In the genomic region with DNA sequence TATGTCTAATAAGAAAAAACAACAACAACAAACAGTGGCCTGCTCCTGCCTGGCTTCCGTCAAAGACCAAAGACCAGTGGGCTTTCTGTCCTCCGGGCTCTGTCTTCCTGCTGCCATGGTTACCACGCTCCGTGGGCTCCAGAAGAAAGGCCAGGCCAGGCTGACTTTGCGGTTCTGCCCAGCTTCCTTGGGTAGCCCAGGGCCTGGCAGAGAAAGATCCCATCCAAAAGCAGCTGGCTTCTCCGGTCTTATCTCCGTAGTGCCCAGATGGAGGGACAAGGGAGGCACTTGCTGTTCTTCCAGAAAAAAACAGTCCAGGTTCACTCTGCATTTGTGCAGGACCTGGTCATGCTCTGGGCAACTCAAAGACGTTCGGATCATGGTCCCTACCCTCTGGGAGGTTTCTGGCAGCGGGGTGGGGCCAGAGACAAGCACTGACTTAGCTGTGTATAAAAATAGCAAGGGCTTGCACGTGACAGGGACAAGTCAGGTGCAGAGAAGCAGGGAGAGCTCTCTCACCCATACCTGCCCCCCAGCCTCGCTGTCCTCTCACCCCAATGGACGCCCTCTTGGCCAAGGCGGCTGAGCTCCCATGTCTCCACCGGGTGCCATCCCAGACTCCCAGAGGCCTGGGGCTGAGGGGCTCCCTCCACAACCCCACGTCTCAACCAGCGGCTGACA, we compare ENCODE assay signal across 10 cellular contexts.
A peak's percentile ranks its signal among the peaks of the same experiment; 100 is the strongest.
DNase-seq lines count a peak whose midpoint lies in the region; ATAC-seq and TF ChIP-seq lines count a peak whose summit lies in the region.
"Had no signal": no experiment of that assay in that cellular context is flagged by ENCODE, and none has a peak within 500 bp of the region (broad histone marks: within the 10 kb centered on the region; RNA-seq: fewer than 3 reads in every experiment).

No MANE protein-coding gene starts in this region.

- intact Hi-C loops in body of pancreas (cut with DNase I) = no loop called here

- peaks cover 0 to 17% (median 11%) of the 10 kb centered on the region in 11 experiments; a peak in 16 of 22 replicates for H3K9me3 ChIP-seq in BLaER1 treated with 17β-estradiol and CSF1 and Interleukin-3, amounts not matched to agents 10 nM and 100 nM (replicated peaks in 1 of 11)
- no peaks in the 10 kb centered on the region for H3K9me3 ChIP-seq in body of pancreas
- H3K9me3 ChIP-seq in hepatocyte (ENCODE audit: low read depth) = no peaks in the 10 kb centered on the region
- no peaks in the 10 kb centered on the region for H3K9me3 ChIP-seq in parathyroid adenoma (ENCODE audit: control insufficient read depth, low read length)
- H3K9me3 ChIP-seq in HAP-1 = no peaks in the 10 kb centered on the region
- no peaks in the 10 kb centered on the region for H3K9me3 ChIP-seq in smooth muscle cell (replicated peaks; ENCODE audit: low read depth)

- no peaks in the 10 kb centered on the region for H3K27me3 ChIP-seq in BLaER1 treated with 17β-estradiol and CSF1 and Interleukin-3, amounts not matched to agents 10 nM and 100 nM
- H3K27me3 ChIP-seq in body of pancreas (no peaks in the 10 kb centered on the region), hepatocyte (no peaks in the 10 kb centered on the region), parathyroid adenoma (ENCODE audit: control insufficient read depth, insufficient read depth, low read length) (no peaks in the 10 kb centered on the region), HAP-1 (ENCODE audit: low read depth) (no peaks in the 10 kb centered on the region), smooth muscle cell (ENCODE audit: low read depth) (no peaks in the 10 kb centered on the region)

- H2AFZ ChIP-seq in hepatocyte = no peak overlapping the region
- peak overlapping the region; percentile 47 for H2AFZ ChIP-seq in parathyroid adenoma
- no peak overlapping the region for H2AFZ ChIP-seq in smooth muscle cell (ENCODE audit: low read depth)

- peak overlapping the region; percentile 77 to 99 (median 93) for H3K4me2 ChIP-seq in BLaER1 treated with 17β-estradiol and CSF1 and Interleukin-3, amounts not matched to agents 10 nM and 100 nM
- H3K4me2 ChIP-seq in hepatocyte = peak overlapping the region; percentile 35
- H3K4me2 ChIP-seq in parathyroid adenoma (ENCODE audit: low read length) = peak overlapping the region; percentile 69
- H3K4me2 ChIP-seq in smooth muscle cell = no peak overlapping the region

- TF ChIP-seq CTCF in body of pancreas (IDR thresholded peaks at IDR 0.05) (peak in 1 of 7 experiments; percentile 7), hepatocyte (IDR thresholded peaks at IDR 0.05; ENCODE audit: poor library complexity) (no peak), parathyroid adenoma (IDR thresholded peaks at IDR 0.05) (no peak), smooth muscle cell (IDR thresholded peaks at IDR 0.05; ENCODE audit: borderline replicate concordance, insufficient read depth, poor library complexity, severe bottlenecking) (no peak)

- DNase-seq in body of pancreas = peak in 3 of 4 donors; percentile 50 to 70 (median 63)
- DNase-seq in hepatocyte (ENCODE audit: low spot score) = peak; percentile 83
- DNase-seq in AG08395 (ENCODE audit: low spot score) = no peak
- no peak for DNase-seq in stimulated activated CD8-positive, alpha-beta memory T cell treated with anti-CD3 and anti-CD28 coated beads, Interleukin-4, amount 100 ng/mL, for 48 hours
- DNase-seq in HAP-1 (ENCODE audit: low spot score in 2 of 2) = no peak
- no peak for DNase-seq in smooth muscle cell (lab: John Stamatoyannopoulos, UW; ENCODE audit: unreplicated experiment)
- DNase-seq: GOT3, NCI-H2107 had no signal

- in situ Hi-C loops in HAP-1 (cut with MboI; ENCODE audit: low sequenced_read_pairs) = no loop called here

- H4K20me1 ChIP-seq in BLaER1 treated with 17β-estradiol and CSF1 and Interleukin-3, amounts not matched to agents 10 nM and 100 nM = no peaks in the 10 kb centered on the region
- H4K20me1 ChIP-seq in hepatocyte (ENCODE audit: insufficient read depth, poor library complexity, severe bottlenecking) (no peaks in the 10 kb centered on the region), smooth muscle cell (ENCODE audit: low read depth) (no peaks in the 10 kb centered on the region)

- peaks cover 78 to 84% (median 81%) of the 10 kb centered on the region in 10 experiments for H3K4me1 ChIP-seq in BLaER1 treated with 17β-estradiol and CSF1 and Interleukin-3, amounts not matched to agents 10 nM and 100 nM
- peaks cover 24% of the 10 kb centered on the region for H3K4me1 ChIP-seq in body of pancreas
- peaks cover 54% of the 10 kb centered on the region for H3K4me1 ChIP-seq in hepatocyte (ENCODE audit: insufficient read depth)
- H3K4me1 ChIP-seq in parathyroid adenoma = peaks cover 43% of the 10 kb centered on the region
- H3K4me1 ChIP-seq in HAP-1 = peaks cover 7% of the 10 kb centered on the region
- peaks cover 24% of the 10 kb centered on the region for H3K4me1 ChIP-seq in smooth muscle cell (ENCODE audit: low read depth)

- peak overlapping the region in 10 of 11 experiments; percentile 16 to 54 (median 37); a peak in 16 of 22 replicates for H3K27ac ChIP-seq in BLaER1 treated with 17β-estradiol and CSF1 and Interleukin-3, amounts not matched to agents 10 nM and 100 nM
- H3K27ac ChIP-seq in body of pancreas (peak overlapping the region in 3 of 4 donors; percentile 1 to 9 (median 6)), hepatocyte (peak overlapping the region; percentile 91), parathyroid adenoma (peak overlapping the region; percentile 89), smooth muscle cell (ENCODE audit: low read depth) (no peak overlapping the region)

- no peaks in the 10 kb centered on the region for H3K36me3 ChIP-seq in BLaER1 treated with 17β-estradiol and CSF1 and Interleukin-3, amounts not matched to agents 10 nM and 100 nM
- no peaks in the 10 kb centered on the region for H3K36me3 ChIP-seq in body of pancreas (replicated peaks in 1 of 2; ENCODE audit: insufficient read depth in 1 of 2, low read depth in 2 of 2)
- no peaks in the 10 kb centered on the region for H3K36me3 ChIP-seq in hepatocyte (replicated peaks; ENCODE audit: insufficient read depth, low read depth)
- H3K36me3 ChIP-seq in parathyroid adenoma (ENCODE audit: control insufficient read depth, insufficient read depth, low read length) = no peaks in the 10 kb centered on the region
- no peaks in the 10 kb centered on the region for H3K36me3 ChIP-seq in HAP-1 (replicated peaks)
- H3K36me3 ChIP-seq in smooth muscle cell (ENCODE audit: low read depth) = no peaks in the 10 kb centered on the region

- H3K9ac ChIP-seq in BLaER1 treated with 17β-estradiol and CSF1 and Interleukin-3, amounts not matched to agents 10 nM and 100 nM = peak overlapping the region in 7 of 11 experiments; percentile 1 to 50 (median 31); a peak in 10 of 22 replicates
- H3K9ac ChIP-seq in parathyroid adenoma (no peak overlapping the region), smooth muscle cell (ENCODE audit: low read depth) (no peak overlapping the region)

- 50 to 58% methylated on average over 13 to 17 of the region's 17 CpGs for WGBS in body of pancreas, 2 donors
- 65% methylated on average over 17 of the region's 17 CpGs for WGBS in hepatocyte (ENCODE audit: low lambda C conversion rate, missing lambda C conversion rate)
- 69% methylated on average over 17 of the region's 17 CpGs for WGBS in smooth muscle cell (ENCODE audit: low lambda C conversion rate)

- no peak for ATAC-seq in body of pancreas

- H3F3A ChIP-seq in smooth muscle cell (ENCODE audit: low read depth) = peaks cover 10% of the 10 kb centered on the region

- no peaks in the 10 kb centered on the region for H3K79me2 ChIP-seq in hepatocyte
- no peaks in the 10 kb centered on the region for H3K79me2 ChIP-seq in parathyroid adenoma
- no peaks in the 10 kb centered on the region for H3K79me2 ChIP-seq in smooth muscle cell (ENCODE audit: low read depth)

- H3K9me2 ChIP-seq in hepatocyte (replicated peaks; ENCODE audit: insufficient read depth) = no peaks in the 10 kb centered on the region

- no peak overlapping the region; a peak in 1 of 20 replicates for H3K4me3 ChIP-seq in BLaER1 treated with 17β-estradiol and CSF1 and Interleukin-3, amounts not matched to agents 10 nM and 100 nM
- H3K4me3 ChIP-seq in body of pancreas = no peak overlapping the region
- H3K4me3 ChIP-seq in hepatocyte = no peak overlapping the region
- peak overlapping the region; percentile 34 for H3K4me3 ChIP-seq in parathyroid adenoma (ENCODE audit: low read depth, low read length)
- no peak overlapping the region for H3K4me3 ChIP-seq in HAP-1
- H3K4me3 ChIP-seq in smooth muscle cell = no peak overlapping the region

- TF ChIP-seq POLR2A in body of pancreas (IDR thresholded peaks at IDR 0.05) = no peak

Comparison
In these comparisons a context has a peak if more than half of its experiments do, and no peak if none do; other contexts are left out.
1. H3K9ac ChIP-seq: peak in BLaER1 treated with 17β-estradiol and CSF1 and Interleukin-3, amounts not matched to agents 10 nM and 100 nM (7 of 11); none in parathyroid adenoma (single experiment) and smooth muscle cell (single experiment).
2. DNase-seq: peak in body of pancreas (3 of 4) and hepatocyte (single experiment); none in AG08395 (single experiment), stimulated activated CD8-positive, alpha-beta memory T cell treated with anti-CD3 and anti-CD28 coated beads, Interleukin-4, amount 100 ng/mL, for 48 hours (single experiment), HAP-1 (0 of 2) and smooth muscle cell (single experiment).